22 cellular contexts compared by ENCODE assay signal in genomic region chr6:92361990-92362770, GRCh38.
"Had no signal": no experiment of that assay in that cellular context is flagged by ENCODE, and none has a peak within 500 bp of the region (broad histone marks: within the 10 kb centered on the region; RNA-seq: fewer than 3 reads in every experiment).

No MANE protein-coding gene starts in this region.

- H3K27ac ChIP-seq: adrenal gland, colonic mucosa, esophagus muscularis mucosa, gastrocnemius medialis, parathyroid adenoma had no signal

- H3K79me2 ChIP-seq: parathyroid adenoma had no signal

- ATAC-seq: effector memory CD8-positive, alpha-beta T cell; gastrocnemius medialis; left ventricle myocardium superior; sciatic nerve; WTC11 had no signal

- H3K4me3 ChIP-seq: adrenal gland, colonic mucosa, dorsolateral prefrontal cortex, esophagus muscularis mucosa, gastrocnemius medialis had no signal

- H3K4me1 ChIP-seq: adrenal gland, colonic mucosa, esophagus muscularis mucosa, gastrocnemius medialis, parathyroid adenoma had no signal

- H3K9ac ChIP-seq: parathyroid adenoma had no signal

- H3K27me3 ChIP-seq: adrenal gland, colonic mucosa, dorsolateral prefrontal cortex, esophagus muscularis mucosa, gastrocnemius medialis had no signal

- H2AFZ ChIP-seq: parathyroid adenoma had no signal

- H3K9me3 ChIP-seq: colonic mucosa, esophagus muscularis mucosa, gastrocnemius medialis had no signal

- DNase-seq: activated CD4-positive, alpha-beta T cell treated with anti-CD3 and anti-CD28 coated beads, Interleukin-2, amount 50 U/mL, for 4 hours; activated CD8-positive, alpha-beta memory T cell treated with anti-CD3 and anti-CD28 coated beads for 24 hours; activated CD8-positive, alpha-beta memory T cell treated with anti-CD3 and anti-CD28 coated beads, Interleukin-2, amount 50 U/mL, for 4 hours; activated naive CD4-positive, alpha-beta T cell; activated T-cell treated with anti-CD3 and anti-CD28 coated beads, Interleukin-2, amount 50 U/mL, for 24 hours; adrenal gland; colonic mucosa; dorsolateral prefrontal cortex; effector memory CD8-positive, alpha-beta T cell; gastrocnemius medialis; hypothalamus; left ventricle myocardium superior; mammary epithelial cell; midbrain; nucleus accumbens; stimulated activated CD4-positive, alpha-beta T cell treated with anti-CD3 and anti-CD28 coated beads, Interleukin-4, amount 100 ng/mL, for 1 hour; stimulated activated naive CD4-positive, alpha-beta T cell treated with Interleukin-2 at 50 U/mL for 16 hours; T1000 had no signal

- H3K36me3 ChIP-seq: adrenal gland, colonic mucosa, esophagus muscularis mucosa, gastrocnemius medialis had no signal
